ENCODE assay signal across 2 cellular contexts in the genomic region with DNA sequence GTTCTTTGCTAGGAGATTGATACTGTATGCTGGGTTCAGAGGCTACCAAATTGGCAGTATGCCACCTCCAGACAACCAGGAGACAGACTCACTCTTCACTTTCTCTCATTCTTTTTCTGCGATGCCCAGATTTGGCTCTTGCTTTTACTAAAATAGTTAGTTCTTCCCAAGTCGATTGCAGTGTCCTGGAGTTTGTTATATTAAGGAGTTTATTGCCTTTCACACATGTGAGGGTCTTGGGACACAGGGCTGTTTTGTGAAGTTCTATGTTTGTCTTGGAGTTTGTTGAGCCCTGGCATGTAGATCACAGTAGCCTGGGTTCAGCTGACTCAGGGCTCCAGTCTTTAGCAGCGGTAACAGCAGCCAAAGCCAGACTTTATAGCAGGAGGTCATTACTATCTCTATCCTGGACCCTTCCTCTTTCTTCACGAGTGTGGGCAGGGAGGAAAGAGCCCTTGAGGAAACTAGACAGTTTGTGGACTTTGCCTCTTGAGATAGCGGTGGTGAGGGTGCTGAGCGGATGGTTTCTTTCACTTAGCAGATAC.
A peak's percentile ranks its signal among the peaks of the same experiment; 100 is the strongest.
TF ChIP-seq lines count a peak whose summit lies in the region.

No MANE protein-coding gene starts in this region.

TF ChIP-seq in GM12878, 131 proteins besides CTCF, POLR2A, EP300 and RAD21:
- 0 out of 2 replicates have a peak, but pooled peaks have one; percentile 36 for TF ChIP-seq GATAD2B (conservative IDR thresholded peaks at IDR 0.05; ENCODE audit: low read depth)
- peak in 1 of 2 experiments; percentile 6; a peak in 1 of 4 replicates for TF ChIP-seq BHLHE40 (IDR thresholded peaks at IDR 0.05; ENCODE audit: borderline replicate concordance in 1 of 2, low read depth in 2 of 2, low read length in 1 of 2)
- TF ChIP-seq RAD51 (IDR thresholded peaks at IDR 0.05) = no peak
- TF ChIP-seq WRNIP1 (IDR thresholded peaks at IDR 0.05; ENCODE audit: borderline replicate concordance, low read depth, low read length) = peak; percentile 18; the same call in 1 of the 2 replicates
- 0 out of 2 replicates have a peak, but pooled peaks have one; percentile 14 for TF ChIP-seq IKZF1 (conservative IDR thresholded peaks at IDR 0.05)
- TF ChIP-seq EED (IDR thresholded peaks at IDR 0.05; ENCODE audit: low read depth) = no peak
- TF ChIP-seq NBN (IDR thresholded peaks at IDR 0.05) = 0 out of 2 replicates have a peak, but pooled peaks have one; percentile 22
- no peak for TF ChIP-seq POLR2AphosphoS2 (IDR thresholded peaks at IDR 0.05; ENCODE audit: low read depth, low read length)

TF ChIP-seq in HEK293T, 16 proteins besides CTCF, POLR2A, EP300 and RAD21:
- TF ChIP-seq NFRKB (IDR thresholded peaks at IDR 0.05) (no peak), HDGF (IDR thresholded peaks at IDR 0.05; ENCODE audit: borderline replicate concordance) (no peak), CTBP1 (IDR thresholded peaks at IDR 0.05; ENCODE audit: borderline replicate concordance) (no peak), FOXK2 (IDR thresholded peaks at IDR 0.05) (no peak), ARNT (IDR thresholded peaks at IDR 0.05) (no peak), L3MBTL2 (conservative IDR thresholded peaks at IDR 0.05) (no peak), FOXA1 (IDR thresholded peaks at IDR 0.05) (no peak), SUZ12 (IDR thresholded peaks at IDR 0.05) (no peak), TARDBP (IDR thresholded peaks at IDR 0.05) (no peak), LEF1 (IDR thresholded peaks at IDR 0.05; ENCODE audit: borderline replicate concordance) (no peak), BHLHE40 (IDR thresholded peaks at IDR 0.05; ENCODE audit: borderline replicate concordance) (no peak), ZNF384 (IDR thresholded peaks at IDR 0.05) (no peak), FOXM1 (IDR thresholded peaks at IDR 0.05; ENCODE audit: borderline replicate concordance) (no peak), SP1 (IDR thresholded peaks at IDR 0.05) (no peak), ELF4 (IDR thresholded peaks at IDR 0.05) (no peak)
- TF ChIP-seq, protein P1, sequence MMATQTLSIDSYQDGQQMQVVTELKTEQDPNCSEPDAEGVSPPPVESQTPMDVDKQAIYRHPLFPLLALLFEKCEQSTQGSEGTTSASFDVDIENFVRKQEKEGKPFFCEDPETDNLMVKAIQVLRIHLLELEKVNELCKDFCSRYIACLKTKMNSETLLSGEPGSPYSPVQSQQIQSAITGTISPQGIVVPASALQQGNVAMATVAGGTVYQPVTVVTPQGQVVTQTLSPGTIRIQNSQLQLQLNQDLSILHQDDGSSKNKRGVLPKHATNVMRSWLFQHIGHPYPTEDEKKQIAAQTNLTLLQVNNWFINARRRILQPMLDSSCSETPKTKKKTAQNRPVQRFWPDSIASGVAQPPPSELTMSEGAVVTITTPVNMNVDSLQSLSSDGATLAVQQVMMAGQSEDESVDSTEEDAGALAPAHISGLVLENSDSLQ (IDR thresholded peaks at IDR 0.05) = no peak
TF ChIP-seq in HEK293T: peak in this region for 0.
